ENCODE assay signal across 1 cellular context in genomic region chr14:104676694-104677505, GRCh38.
TF ChIP-seq lines count a peak whose summit lies in the region.

No MANE protein-coding gene starts in this region.

TF ChIP-seq in K562, 482 proteins besides CTCF, POLR2A, EP300 and RAD21 (continued from another document):
- TF ChIP-seq, protein P1, sequence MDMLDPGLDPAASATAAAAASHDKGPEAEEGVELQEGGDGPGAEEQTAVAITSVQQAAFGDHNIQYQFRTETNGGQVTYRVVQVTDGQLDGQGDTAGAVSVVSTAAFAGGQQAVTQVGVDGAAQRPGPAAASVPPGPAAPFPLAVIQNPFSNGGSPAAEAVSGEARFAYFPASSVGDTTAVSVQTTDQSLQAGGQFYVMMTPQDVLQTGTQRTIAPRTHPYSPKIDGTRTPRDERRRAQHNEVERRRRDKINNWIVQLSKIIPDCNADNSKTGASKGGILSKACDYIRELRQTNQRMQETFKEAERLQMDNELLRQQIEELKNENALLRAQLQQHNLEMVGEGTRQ (CRISPR knock-in tag; IDR thresholded peaks at IDR 0.05) = 0 out of 2 replicates have a peak, but pooled peaks have one; percentile 12
- TF ChIP-seq PTRF (tag; IDR thresholded peaks at IDR 0.05) = no peak
- TF ChIP-seq STAT5A (IDR thresholded peaks at IDR 0.05; ENCODE audit: borderline replicate concordance, low read length) = no peak
- peak; percentile 51; the same call in 1 of the 2 replicates for TF ChIP-seq BHLHE40 (IDR thresholded peaks at IDR 0.05; ENCODE audit: low read length)
- no peak for TF ChIP-seq SMC3 (conservative IDR thresholded peaks at IDR 0.05; ENCODE audit: insufficient read depth, low read depth, low read length)
- TF ChIP-seq E2F6 (IDR thresholded peaks at IDR 0.05; ENCODE audit: borderline replicate concordance in 1 of 2, extremely low read depth in 1 of 2, insufficient read depth in 1 of 2, insufficient read length in 1 of 2, low read depth in 1 of 2, low read length in 1 of 2, poor library complexity in 1 of 2, severe bottlenecking in 1 of 2) = peak in 1 of 2 experiments; percentile 6
- TF ChIP-seq, protein P2, sequence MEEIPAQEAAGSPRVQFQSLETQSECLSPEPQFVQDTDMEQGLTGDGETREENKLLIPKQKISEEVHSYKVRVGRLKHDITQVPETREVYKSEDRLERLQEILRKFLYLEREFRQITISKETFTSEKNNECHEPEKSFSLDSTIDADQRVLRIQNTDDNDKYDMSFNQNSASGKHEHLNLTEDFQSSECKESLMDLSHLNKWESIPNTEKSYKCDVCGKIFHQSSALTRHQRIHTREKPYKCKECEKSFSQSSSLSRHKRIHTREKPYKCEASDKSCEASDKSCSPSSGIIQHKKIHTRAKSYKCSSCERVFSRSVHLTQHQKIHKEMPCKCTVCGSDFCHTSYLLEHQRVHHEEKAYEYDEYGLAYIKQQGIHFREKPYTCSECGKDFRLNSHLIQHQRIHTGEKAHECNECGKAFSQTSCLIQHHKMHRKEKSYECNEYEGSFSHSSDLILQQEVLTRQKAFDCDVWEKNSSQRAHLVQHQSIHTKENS (CRISPR knock-in tag; IDR thresholded peaks at IDR 0.05) = no peak
- TF ChIP-seq, protein P3, sequence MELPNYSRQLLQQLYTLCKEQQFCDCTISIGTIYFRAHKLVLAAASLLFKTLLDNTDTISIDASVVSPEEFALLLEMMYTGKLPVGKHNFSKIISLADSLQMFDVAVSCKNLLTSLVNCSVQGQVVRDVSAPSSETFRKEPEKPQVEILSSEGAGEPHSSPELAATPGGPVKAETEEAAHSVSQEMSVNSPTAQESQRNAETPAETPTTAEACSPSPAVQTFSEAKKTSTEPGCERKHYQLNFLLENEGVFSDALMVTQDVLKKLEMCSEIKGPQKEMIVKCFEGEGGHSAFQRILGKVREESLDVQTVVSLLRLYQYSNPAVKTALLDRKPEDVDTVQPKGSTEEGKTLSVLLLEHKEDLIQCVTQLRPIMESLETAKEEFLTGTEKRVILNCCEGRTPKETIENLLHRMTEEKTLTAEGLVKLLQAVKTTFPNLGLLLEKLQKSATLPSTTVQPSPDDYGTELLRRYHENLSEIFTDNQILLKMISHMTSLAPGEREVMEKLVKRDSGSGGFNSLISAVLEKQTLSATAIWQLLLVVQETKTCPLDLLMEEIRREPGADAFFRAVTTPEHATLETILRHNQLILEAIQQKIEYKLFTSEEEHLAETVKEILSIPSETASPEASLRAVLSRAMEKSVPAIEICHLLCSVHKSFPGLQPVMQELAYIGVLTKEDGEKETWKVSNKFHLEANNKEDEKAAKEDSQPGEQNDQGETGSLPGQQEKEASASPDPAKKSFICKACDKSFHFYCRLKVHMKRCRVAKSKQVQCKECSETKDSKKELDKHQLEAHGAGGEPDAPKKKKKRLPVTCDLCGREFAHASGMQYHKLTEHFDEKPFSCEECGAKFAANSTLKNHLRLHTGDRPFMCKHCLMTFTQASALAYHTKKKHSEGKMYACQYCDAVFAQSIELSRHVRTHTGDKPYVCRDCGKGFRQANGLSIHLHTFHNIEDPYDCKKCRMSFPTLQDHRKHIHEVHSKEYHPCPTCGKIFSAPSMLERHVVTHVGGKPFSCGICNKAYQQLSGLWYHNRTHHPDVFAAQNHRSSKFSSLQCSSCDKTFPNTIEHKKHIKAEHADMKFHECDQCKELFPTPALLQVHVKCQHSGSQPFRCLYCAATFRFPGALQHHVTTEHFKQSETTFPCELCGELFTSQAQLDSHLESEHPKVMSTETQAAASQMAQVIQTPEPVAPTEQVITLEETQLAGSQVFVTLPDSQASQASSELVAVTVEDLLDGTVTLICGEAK (IDR thresholded peaks at IDR 0.05) = no peak
- TF ChIP-seq, protein P3 (CRISPR knock-in tag; IDR thresholded peaks at IDR 0.05) = no peak
